Comparison of ENCODE assay signal across 24 cellular contexts in genomic region chr20:40763646-40764295, GRCh38.
DNase-seq lines count a peak whose midpoint lies in the region; ATAC-seq and TF ChIP-seq lines count a peak whose summit lies in the region.
"Had no signal": no experiment of that assay in that cellular context is flagged by ENCODE, and none has a peak within 500 bp of the region (broad histone marks: within the 10 kb centered on the region; RNA-seq: fewer than 3 reads in every experiment).

No MANE protein-coding gene starts in this region.

- H3K4me3 ChIP-seq in aorta (ENCODE audit: low read length in 2 of 2): no peak overlapping the region
- H3K4me3 ChIP-seq in CD4-positive, alpha-beta memory T cell (ENCODE audit: low read length in 2 of 2): no peak overlapping the region
- H3K4me3 ChIP-seq: colonic mucosa, ovary had no signal

- no peaks in the 10 kb centered on the region for H3K27me3 ChIP-seq in aorta (ENCODE audit: control insufficient read depth in 1 of 2, insufficient read depth in 2 of 2, low read length in 1 of 2)
- no peaks in the 10 kb centered on the region for H3K27me3 ChIP-seq in CD4-positive, alpha-beta memory T cell (ENCODE audit: insufficient read depth, low read length)
- H3K27me3 ChIP-seq: colonic mucosa, ovary had no signal

- H3K36me3 Mint-ChIP-seq in WTC11: no peaks in the 10 kb centered on the region
- no peaks in the 10 kb centered on the region for H3K36me3 Mint-ChIP-seq in CD4-positive, alpha-beta memory T cell
- H3K36me3 Mint-ChIP-seq: activated naive CD8-positive, alpha-beta T cell treated with anti-CD3 and anti-CD28 coated beads for 36 hours; CD8-positive, alpha-beta memory T cell; type B pancreatic cell had no signal

- peak; percentile 18 to 55 for ATAC-seq in left cardiac atrium
- ATAC-seq in Right ventricle myocardium inferior: no peak
- ATAC-seq in aorta (ENCODE audit: low FRiP score): peak; percentile 64
- no peak for ATAC-seq in WTC11
- ATAC-seq: Panc1 had no signal

- 0 out of 2 replicates have a peak, but pooled peaks cover 4% of the 10 kb centered on the region for H3K9me3 Mint-ChIP-seq in WTC11
- no peaks in the 10 kb centered on the region for H3K9me3 Mint-ChIP-seq in CD4-positive, alpha-beta memory T cell
- H3K9me3 Mint-ChIP-seq: activated CD4-positive, alpha-beta memory T cell treated with anti-CD3 and anti-CD28 coated beads, Interleukin-2, amount 10 ng/mL, durations not matched to agents 7 days and 5 days; activated naive CD8-positive, alpha-beta T cell treated with anti-CD3 and anti-CD28 coated beads for 36 hours; CD8-positive, alpha-beta memory T cell; type B pancreatic cell had no signal

- no peak overlapping the region for H3K27ac Mint-ChIP-seq in WTC11
- H3K27ac Mint-ChIP-seq in CD4-positive, alpha-beta memory T cell: no peak overlapping the region
- H3K27ac Mint-ChIP-seq: activated CD4-positive, alpha-beta memory T cell treated with anti-CD3 and anti-CD28 coated beads, Interleukin-2, amount 10 ng/mL, durations not matched to agents 7 days and 5 days; activated naive CD8-positive, alpha-beta T cell treated with anti-CD3 and anti-CD28 coated beads for 36 hours; CD8-positive, alpha-beta memory T cell; IgD-negative memory B cell; type B pancreatic cell had no signal

- peaks cover 57% of the 10 kb centered on the region for H3K4me1 Mint-ChIP-seq in WTC11
- H3K4me1 Mint-ChIP-seq in CD4-positive, alpha-beta memory T cell: peaks cover 3 to 19% (median 5%) of the 10 kb centered on the region in 4 donors
- H3K4me1 Mint-ChIP-seq: activated CD4-positive, alpha-beta memory T cell treated with anti-CD3 and anti-CD28 coated beads, Interleukin-2, amount 10 ng/mL, durations not matched to agents 7 days and 5 days; activated naive CD8-positive, alpha-beta T cell treated with anti-CD3 and anti-CD28 coated beads for 36 hours had no signal

- CTCF ChIA-PET in WTC11 (lab: Charles Lee): interaction anchor here (1.4 to 2.3 kb wide), 3 partner anchors 22 to 183 kb away, joined by 7 read pairs; no protein-coding TSS in a partner anchor
- CTCF ChIA-PET in CD4-positive, alpha-beta memory T cell (lab: Charles Lee; ENCODE audit: partially characterized antibody): no interaction called here

- H3K9me3 ChIP-seq in aorta (ENCODE audit: control insufficient read depth, low read length): no peaks in the 10 kb centered on the region
- no peaks in the 10 kb centered on the region for H3K9me3 ChIP-seq in CD4-positive, alpha-beta memory T cell (ENCODE audit: control insufficient read depth in 1 of 2, low read length in 2 of 2)
- H3K9me3 ChIP-seq: colonic mucosa, ovary had no signal

- DNase-seq in left cardiac atrium (peak; percentile 65), Right ventricle myocardium inferior (ENCODE audit: missing footprints) (no peak), inferior parietal cortex (ENCODE audit: extremely low spot score) (peak; percentile 46), aorta (peak; percentile 83 to 92), WTC11 (ENCODE audit: low spot score) (no peak), NCI-H146 treated with DMSO at 0.1 percent for 48 hours (lab: John Stamatoyannopoulos, UW; ENCODE audit: unreplicated experiment) (no peak)
- no peak for DNase-seq in CD4-positive, alpha-beta memory T cell
- DNase-seq: 8988T; activated CD4-positive, alpha-beta memory T cell treated with anti-CD3 and anti-CD28 coated beads, Interleukin-2, amount 10 ng/mL, durations not matched to agents 7 days and 5 days; activated naive CD8-positive, alpha-beta T cell treated with anti-CD3 and anti-CD28 coated beads for 36 hours; activated T-cell treated with anti-CD3 and anti-CD28 coated beads, Interleukin-2, amount 50 U/mL, for 48 hours; CD8-positive, alpha-beta memory T cell; colonic mucosa; DND-41; MV-4-11; NCI-H2081; NCI-H748 treated with DMSO at 0.1 percent for 48 hours; ovary; small intestine had no signal

- POLR2A ChIA-PET in WTC11 (lab: Charles Lee): no interaction called here
- POLR2A ChIA-PET in CD4-positive, alpha-beta memory T cell (lab: Charles Lee; ENCODE audit: partially characterized antibody): no interaction called here

- H3K36me3 ChIP-seq in aorta (ENCODE audit: control insufficient read depth in 1 of 2, insufficient read depth in 2 of 2, low read length in 1 of 2): no peaks in the 10 kb centered on the region
- H3K36me3 ChIP-seq in CD4-positive, alpha-beta memory T cell (ENCODE audit: insufficient read depth, low read length): no peaks in the 10 kb centered on the region
- H3K36me3 ChIP-seq: colonic mucosa, ovary had no signal

- no peaks in the 10 kb centered on the region for H3K27me3 Mint-ChIP-seq in WTC11 (ENCODE audit: low read depth)
- H3K27me3 Mint-ChIP-seq in CD4-positive, alpha-beta memory T cell: peaks cover 0 to 2% of the 10 kb centered on the region in 2 donors
- H3K27me3 Mint-ChIP-seq: activated naive CD8-positive, alpha-beta T cell treated with anti-CD3 and anti-CD28 coated beads for 36 hours had no signal

- WGBS in aorta, 2 donors: 13 to 15% methylated on average over 10 of the region's 10 CpGs

- intact Hi-C loops in left cardiac atrium (cut with DNase I): no loop called here
- intact Hi-C loops in Right ventricle myocardium inferior (cut with DNase I): no loop called here
- intact Hi-C loops in aorta (cut with DNase I): loop anchor here in 1 of 2 donors (5.0 kb wide), 1 partner anchor 104 kb away; no protein-coding TSS in a partner anchor
- intact Hi-C loops in CD4-positive, alpha-beta memory T cell (cut with micrococcal nuclease): no loop called here

- H3K27ac ChIP-seq in cingulate gyrus (ENCODE audit: low read depth, low read length): peak overlapping the region; percentile 23
- no peak overlapping the region for H3K27ac ChIP-seq in aorta (ENCODE audit: low read depth in 1 of 2, low read length in 2 of 2)
- H3K27ac ChIP-seq in CD4-positive, alpha-beta memory T cell (ENCODE audit: low read depth, low read length): no peak overlapping the region
- H3K27ac ChIP-seq: colonic mucosa, epithelial cell of prostate, ovary had no signal

- peaks cover 0 to 5% of the 10 kb centered on the region in 2 donors for H3K4me1 ChIP-seq in aorta (ENCODE audit: control insufficient read depth in 1 of 2, insufficient read depth in 2 of 2, low read length in 2 of 2)
- H3K4me1 ChIP-seq in CD4-positive, alpha-beta memory T cell (ENCODE audit: insufficient read depth, low read length): peaks cover 3% of the 10 kb centered on the region
- H3K4me1 ChIP-seq: colonic mucosa had no signal

- H3K4me3 Mint-ChIP-seq in WTC11: no peak overlapping the region
- H3K4me3 Mint-ChIP-seq in CD4-positive, alpha-beta memory T cell: no peak overlapping the region
- H3K4me3 Mint-ChIP-seq: activated CD4-positive, alpha-beta memory T cell treated with anti-CD3 and anti-CD28 coated beads, Interleukin-2, amount 10 ng/mL, durations not matched to agents 7 days and 5 days; activated naive CD8-positive, alpha-beta T cell treated with anti-CD3 and anti-CD28 coated beads for 36 hours; CD8-positive, alpha-beta memory T cell; IgD-negative memory B cell; type B pancreatic cell had no signal

- TF ChIP-seq CTCF in WTC11 (IDR thresholded peaks at IDR 0.05): no peak

TF ChIP-seq in WTC11, 78 proteins besides CTCF, POLR2A, EP300 and RAD21:
- TF ChIP-seq MAX (CRISPR knock-in tag; IDR thresholded peaks at IDR 0.05) (no peak), FOXK1 (CRISPR knock-in tag; IDR thresholded peaks at IDR 0.05) (no peak)

Comparison
In these comparisons a context has a peak if more than half of its experiments do, and no peak if none do; other contexts are left out.
1. ATAC-seq: peak in left cardiac atrium (2 of 2) and aorta (single experiment); none in Right ventricle myocardium inferior (single experiment) and WTC11 (single experiment).
2. DNase-seq: peak in left cardiac atrium (single experiment), inferior parietal cortex (single experiment) and aorta (2 of 2); none in Right ventricle myocardium inferior (single experiment), WTC11 (single experiment), NCI-H146 treated with DMSO at 0.1 percent for 48 hours (single experiment) and CD4-positive, alpha-beta memory T cell (0 of 5).